ENCODE assay signal across 1 cellular context in genomic region chr1:14149431-14149830, GRCh38.
TF ChIP-seq lines count a peak whose summit lies in the region.

No MANE protein-coding gene starts in this region.

TF ChIP-seq in H1, 55 proteins besides CTCF, POLR2A, EP300 and RAD21 (continued from another document):
- TF ChIP-seq RNF2 (IDR thresholded peaks at IDR 0.05; ENCODE audit: borderline replicate concordance, low read depth, low read length, missing control alignments, poor library complexity, severe bottlenecking) (no peak), KDM1A (IDR thresholded peaks at IDR 0.05; ENCODE audit: borderline replicate concordance, low read length) (no peak), ZNF274 (IDR thresholded peaks at IDR 0.05; ENCODE audit: borderline replicate concordance, extremely low read depth, low read length) (no peak), KDM4A (IDR thresholded peaks at IDR 0.05; ENCODE audit: low read depth, low read length, severe bottlenecking) (no peak), TEAD4 (IDR thresholded peaks at IDR 0.05; ENCODE audit: low read depth, low read length) (no peak), SP1 (IDR thresholded peaks at IDR 0.05; ENCODE audit: low read depth, low read length) (no peak)
